In the genomic region with DNA sequence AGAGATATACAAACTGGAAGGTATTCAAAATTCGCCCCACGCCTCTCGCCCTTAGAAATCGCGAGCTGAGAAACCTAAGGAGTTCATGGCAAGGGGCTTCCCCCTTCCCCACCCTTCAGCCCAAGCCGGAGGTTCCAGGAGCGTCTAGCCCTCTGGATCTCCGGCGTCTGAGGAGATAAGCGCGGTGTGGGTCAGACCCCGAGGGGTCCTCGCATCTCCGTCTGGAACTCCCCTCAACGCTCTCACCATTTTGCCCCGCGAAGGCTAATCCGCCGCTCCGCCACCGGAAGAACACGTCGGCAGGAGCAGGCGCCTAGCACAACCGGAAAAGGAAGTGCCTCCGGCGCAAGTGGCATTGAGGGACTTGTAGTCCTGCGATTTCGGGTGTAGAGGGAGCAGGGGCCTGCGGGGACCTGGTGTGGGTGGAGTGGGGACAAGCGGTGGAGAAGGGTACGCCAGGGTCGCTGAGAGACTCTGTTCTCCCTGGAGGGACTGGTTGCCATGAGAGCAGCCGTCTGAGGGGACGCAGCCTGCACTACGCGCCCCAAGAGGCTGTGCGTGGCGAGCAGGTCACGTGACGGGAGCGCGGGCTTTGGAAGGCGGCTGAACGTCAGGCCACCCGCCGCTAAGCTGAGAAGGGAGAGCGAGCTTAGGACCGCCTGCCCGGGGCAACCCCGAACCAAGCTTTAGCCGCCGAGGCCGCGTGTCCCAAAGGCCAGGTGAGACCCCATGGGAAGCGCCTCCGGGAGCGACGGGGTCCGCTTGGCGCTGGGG, we compare ENCODE assay signal across 1 cellular context.
TF ChIP-seq lines count a peak whose summit lies in the region.

A gene with protein sequence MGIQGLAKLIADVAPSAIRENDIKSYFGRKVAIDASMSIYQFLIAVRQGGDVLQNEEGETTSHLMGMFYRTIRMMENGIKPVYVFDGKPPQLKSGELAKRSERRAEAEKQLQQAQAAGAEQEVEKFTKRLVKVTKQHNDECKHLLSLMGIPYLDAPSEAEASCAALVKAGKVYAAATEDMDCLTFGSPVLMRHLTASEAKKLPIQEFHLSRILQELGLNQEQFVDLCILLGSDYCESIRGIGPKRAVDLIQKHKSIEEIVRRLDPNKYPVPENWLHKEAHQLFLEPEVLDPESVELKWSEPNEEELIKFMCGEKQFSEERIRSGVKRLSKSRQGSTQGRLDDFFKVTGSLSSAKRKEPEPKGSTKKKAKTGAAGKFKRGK (plus strand): TSS at position 602 of the 774 bp plus-strand sequence. CDS start 2,451 bp downstream, outside the sequence.
A gene (minus strand): TSS at position 290 of the 774 bp plus-strand sequence. CDS start 41 bp downstream, at position 249.

TF ChIP-seq in HepG2, 621 proteins besides CTCF, POLR2A, EP300 and RAD21 (continued from another document and continues in another):
- TF ChIP-seq, protein P1, sequence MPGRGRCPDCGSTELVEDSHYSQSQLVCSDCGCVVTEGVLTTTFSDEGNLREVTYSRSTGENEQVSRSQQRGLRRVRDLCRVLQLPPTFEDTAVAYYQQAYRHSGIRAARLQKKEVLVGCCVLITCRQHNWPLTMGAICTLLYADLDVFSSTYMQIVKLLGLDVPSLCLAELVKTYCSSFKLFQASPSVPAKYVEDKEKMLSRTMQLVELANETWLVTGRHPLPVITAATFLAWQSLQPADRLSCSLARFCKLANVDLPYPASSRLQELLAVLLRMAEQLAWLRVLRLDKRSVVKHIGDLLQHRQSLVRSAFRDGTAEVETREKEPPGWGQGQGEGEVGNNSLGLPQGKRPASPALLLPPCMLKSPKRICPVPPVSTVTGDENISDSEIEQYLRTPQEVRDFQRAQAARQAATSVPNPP (CRISPR knock-in tag; IDR thresholded peaks at IDR 0.05) = 0 out of 2 replicates have a peak, but pooled peaks have one; percentile 43
- no peak for TF ChIP-seq JARID2 (CRISPR knock-in tag; IDR thresholded peaks at IDR 0.05; ENCODE audit: insufficient replicate concordance)
- no peak for TF ChIP-seq NFYC (CRISPR knock-in tag; IDR thresholded peaks at IDR 0.05)
- TF ChIP-seq MAF1 (CRISPR knock-in tag; IDR thresholded peaks at IDR 0.05; ENCODE audit: borderline replicate concordance) = 0 out of 2 replicates have a peak, but pooled peaks have one; percentile 27
- TF ChIP-seq ZNF549 (CRISPR knock-in tag; IDR thresholded peaks at IDR 0.05) = no peak
- peak; percentile 30; the same call in 1 of the 2 replicates for TF ChIP-seq TOE1 (CRISPR knock-in tag; IDR thresholded peaks at IDR 0.05)
- TF ChIP-seq NFATC3 (CRISPR knock-in tag; IDR thresholded peaks at IDR 0.05) = peak; percentile 28; the same call in 1 of the 2 replicates
- TF ChIP-seq HNF4G (IDR thresholded peaks at IDR 0.05; ENCODE audit: borderline replicate concordance, low read depth, low read length) = no peak
- no peak for TF ChIP-seq HNF4G (CRISPR knock-in tag; IDR thresholded peaks at IDR 0.05; ENCODE audit: borderline replicate concordance, low read depth)
- TF ChIP-seq, protein P2, sequence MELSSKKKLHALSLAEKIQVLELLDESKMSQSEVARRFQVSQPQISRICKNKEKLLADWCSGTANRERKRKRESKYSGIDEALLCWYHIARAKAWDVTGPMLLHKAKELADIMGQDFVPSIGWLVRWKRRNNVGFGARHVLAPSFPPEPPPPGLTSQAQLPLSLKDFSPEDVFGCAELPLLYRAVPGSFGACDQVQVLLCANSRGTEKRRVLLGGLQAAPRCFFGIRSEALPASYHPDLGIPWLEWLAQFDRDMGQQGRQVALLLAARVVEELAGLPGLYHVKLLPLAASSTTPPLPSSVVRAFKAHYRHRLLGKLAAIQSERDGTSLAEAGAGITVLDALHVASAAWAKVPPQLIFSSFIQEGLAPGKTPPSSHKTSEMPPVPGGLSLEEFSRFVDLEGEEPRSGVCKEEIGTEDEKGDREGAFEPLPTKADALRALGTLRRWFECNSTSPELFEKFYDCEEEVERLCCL (CRISPR knock-in tag; IDR thresholded peaks at IDR 0.05; ENCODE audit: borderline replicate concordance) = no peak; the same call in 1 of the 2 replicates
- no peak; the same call in 1 of the 2 replicates for TF ChIP-seq ZNF616 (CRISPR knock-in tag; IDR thresholded peaks at IDR 0.05; ENCODE audit: low read depth)
- TF ChIP-seq ZIK1 (CRISPR knock-in tag; IDR thresholded peaks at IDR 0.05; ENCODE audit: borderline replicate concordance, low read depth) = peak; percentile 43; the same call in 1 of the 2 replicates
- TF ChIP-seq, protein P3, sequence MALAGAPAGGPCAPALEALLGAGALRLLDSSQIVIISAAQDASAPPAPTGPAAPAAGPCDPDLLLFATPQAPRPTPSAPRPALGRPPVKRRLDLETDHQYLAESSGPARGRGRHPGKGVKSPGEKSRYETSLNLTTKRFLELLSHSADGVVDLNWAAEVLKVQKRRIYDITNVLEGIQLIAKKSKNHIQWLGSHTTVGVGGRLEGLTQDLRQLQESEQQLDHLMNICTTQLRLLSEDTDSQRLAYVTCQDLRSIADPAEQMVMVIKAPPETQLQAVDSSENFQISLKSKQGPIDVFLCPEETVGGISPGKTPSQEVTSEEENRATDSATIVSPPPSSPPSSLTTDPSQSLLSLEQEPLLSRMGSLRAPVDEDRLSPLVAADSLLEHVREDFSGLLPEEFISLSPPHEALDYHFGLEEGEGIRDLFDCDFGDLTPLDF (CRISPR knock-in tag; IDR thresholded peaks at IDR 0.05) = peak; percentile 100
- 0 out of 2 replicates have a peak, but pooled peaks have one; percentile 46 for TF ChIP-seq RXRA (CRISPR knock-in tag; IDR thresholded peaks at IDR 0.05)
- TF ChIP-seq, protein P4, sequence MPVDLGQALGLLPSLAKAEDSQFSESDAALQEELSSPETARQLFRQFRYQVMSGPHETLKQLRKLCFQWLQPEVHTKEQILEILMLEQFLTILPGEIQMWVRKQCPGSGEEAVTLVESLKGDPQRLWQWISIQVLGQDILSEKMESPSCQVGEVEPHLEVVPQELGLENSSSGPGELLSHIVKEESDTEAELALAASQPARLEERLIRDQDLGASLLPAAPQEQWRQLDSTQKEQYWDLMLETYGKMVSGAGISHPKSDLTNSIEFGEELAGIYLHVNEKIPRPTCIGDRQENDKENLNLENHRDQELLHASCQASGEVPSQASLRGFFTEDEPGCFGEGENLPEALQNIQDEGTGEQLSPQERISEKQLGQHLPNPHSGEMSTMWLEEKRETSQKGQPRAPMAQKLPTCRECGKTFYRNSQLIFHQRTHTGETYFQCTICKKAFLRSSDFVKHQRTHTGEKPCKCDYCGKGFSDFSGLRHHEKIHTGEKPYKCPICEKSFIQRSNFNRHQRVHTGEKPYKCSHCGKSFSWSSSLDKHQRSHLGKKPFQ (CRISPR knock-in tag; IDR thresholded peaks at IDR 0.05; ENCODE audit: insufficient replicate concordance) = peak; percentile 65
- peak; percentile 82 for TF ChIP-seq ZFX (CRISPR knock-in tag; IDR thresholded peaks at IDR 0.05; ENCODE audit: low read depth)
- TF ChIP-seq ZMYM4 (CRISPR knock-in tag; IDR thresholded peaks at IDR 0.05) = 0 out of 2 replicates have a peak, but pooled peaks have one; percentile 32
- TF ChIP-seq ZFP36L1 (CRISPR knock-in tag; IDR thresholded peaks at IDR 0.05) = peak; percentile 68; the same call in 1 of the 2 replicates
- TF ChIP-seq ZNF773 (CRISPR knock-in tag; IDR thresholded peaks at IDR 0.05; ENCODE audit: borderline replicate concordance) = 0 out of 2 replicates have a peak, but pooled peaks have one; percentile 67
- TF ChIP-seq ZNF761 (CRISPR knock-in tag; conservative IDR thresholded peaks at IDR 0.05) = peak; percentile 91
- TF ChIP-seq MTF1 (CRISPR knock-in tag; IDR thresholded peaks at IDR 0.05) = 0 out of 2 replicates have a peak, but pooled peaks have one; percentile 12
- peak; percentile 91 for TF ChIP-seq SPEN (CRISPR knock-in tag; IDR thresholded peaks at IDR 0.05; ENCODE audit: low read depth)
- TF ChIP-seq, protein P5, sequence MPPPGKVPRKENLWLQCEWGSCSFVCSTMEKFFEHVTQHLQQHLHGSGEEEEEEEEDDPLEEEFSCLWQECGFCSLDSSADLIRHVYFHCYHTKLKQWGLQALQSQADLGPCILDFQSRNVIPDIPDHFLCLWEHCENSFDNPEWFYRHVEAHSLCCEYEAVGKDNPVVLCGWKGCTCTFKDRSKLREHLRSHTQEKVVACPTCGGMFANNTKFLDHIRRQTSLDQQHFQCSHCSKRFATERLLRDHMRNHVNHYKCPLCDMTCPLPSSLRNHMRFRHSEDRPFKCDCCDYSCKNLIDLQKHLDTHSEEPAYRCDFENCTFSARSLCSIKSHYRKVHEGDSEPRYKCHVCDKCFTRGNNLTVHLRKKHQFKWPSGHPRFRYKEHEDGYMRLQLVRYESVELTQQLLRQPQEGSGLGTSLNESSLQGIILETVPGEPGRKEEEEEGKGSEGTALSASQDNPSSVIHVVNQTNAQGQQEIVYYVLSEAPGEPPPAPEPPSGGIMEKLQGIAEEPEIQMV (CRISPR knock-in tag; IDR thresholded peaks at IDR 0.05; ENCODE audit: low read depth) = peak; percentile 39
- TF ChIP-seq, protein P6, sequence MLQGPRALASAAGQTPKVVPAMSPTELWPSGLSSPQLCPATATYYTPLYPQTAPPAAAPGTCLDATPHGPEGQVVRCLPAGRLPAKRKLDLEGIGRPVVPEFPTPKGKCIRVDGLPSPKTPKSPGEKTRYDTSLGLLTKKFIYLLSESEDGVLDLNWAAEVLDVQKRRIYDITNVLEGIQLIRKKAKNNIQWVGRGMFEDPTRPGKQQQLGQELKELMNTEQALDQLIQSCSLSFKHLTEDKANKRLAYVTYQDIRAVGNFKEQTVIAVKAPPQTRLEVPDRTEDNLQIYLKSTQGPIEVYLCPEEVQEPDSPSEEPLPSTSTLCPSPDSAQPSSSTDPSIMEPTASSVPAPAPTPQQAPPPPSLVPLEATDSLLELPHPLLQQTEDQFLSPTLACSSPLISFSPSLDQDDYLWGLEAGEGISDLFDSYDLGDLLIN (CRISPR knock-in tag; IDR thresholded peaks at IDR 0.05; ENCODE audit: borderline replicate concordance) = peak; percentile 98
- TF ChIP-seq ZNF160 (CRISPR knock-in tag; IDR thresholded peaks at IDR 0.05) = 0 out of 2 replicates have a peak, but pooled peaks have one; percentile 61
- TF ChIP-seq, protein P7, sequence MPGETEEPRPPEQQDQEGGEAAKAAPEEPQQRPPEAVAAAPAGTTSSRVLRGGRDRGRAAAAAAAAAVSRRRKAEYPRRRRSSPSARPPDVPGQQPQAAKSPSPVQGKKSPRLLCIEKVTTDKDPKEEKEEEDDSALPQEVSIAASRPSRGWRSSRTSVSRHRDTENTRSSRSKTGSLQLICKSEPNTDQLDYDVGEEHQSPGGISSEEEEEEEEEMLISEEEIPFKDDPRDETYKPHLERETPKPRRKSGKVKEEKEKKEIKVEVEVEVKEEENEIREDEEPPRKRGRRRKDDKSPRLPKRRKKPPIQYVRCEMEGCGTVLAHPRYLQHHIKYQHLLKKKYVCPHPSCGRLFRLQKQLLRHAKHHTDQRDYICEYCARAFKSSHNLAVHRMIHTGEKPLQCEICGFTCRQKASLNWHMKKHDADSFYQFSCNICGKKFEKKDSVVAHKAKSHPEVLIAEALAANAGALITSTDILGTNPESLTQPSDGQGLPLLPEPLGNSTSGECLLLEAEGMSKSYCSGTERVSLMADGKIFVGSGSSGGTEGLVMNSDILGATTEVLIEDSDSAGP (CRISPR knock-in tag; IDR thresholded peaks at IDR 0.05; ENCODE audit: borderline replicate concordance) = peak; percentile 85; the same call in 1 of the 2 replicates
- TF ChIP-seq IKZF4 (CRISPR knock-in tag; IDR thresholded peaks at IDR 0.05; ENCODE audit: borderline replicate concordance, low read depth, not compliant biosample characterization) = peak; percentile 60
- TF ChIP-seq POGZ (CRISPR knock-in tag; IDR thresholded peaks at IDR 0.05) = peak; percentile 72; the same call in 1 of the 2 replicates
- TF ChIP-seq SP5 (CRISPR knock-in tag; IDR thresholded peaks at IDR 0.05; ENCODE audit: borderline replicate concordance, low read depth) = no peak
- TF ChIP-seq PHF21A (CRISPR knock-in tag; IDR thresholded peaks at IDR 0.05) = 0 out of 2 replicates have a peak, but pooled peaks have one; percentile 2
- peak; percentile 87; the same call in 1 of the 2 replicates for TF ChIP-seq ZNF577 (CRISPR knock-in tag; IDR thresholded peaks at IDR 0.05; ENCODE audit: borderline replicate concordance, low read depth)
- TF ChIP-seq KDM3A (CRISPR knock-in tag; IDR thresholded peaks at IDR 0.05; ENCODE audit: low read depth) = 0 out of 2 replicates have a peak, but pooled peaks have one; percentile 14
- TF ChIP-seq PAWR (CRISPR knock-in tag; IDR thresholded peaks at IDR 0.05; ENCODE audit: borderline replicate concordance) = no peak
- TF ChIP-seq MEIS2 (CRISPR knock-in tag; IDR thresholded peaks at IDR 0.05) = peak; percentile 43; the same call in 1 of the 2 replicates
- 0 out of 2 replicates have a peak, but pooled peaks have one; percentile 77 for TF ChIP-seq RFXANK (CRISPR knock-in tag; IDR thresholded peaks at IDR 0.05)
- TF ChIP-seq ISX (CRISPR knock-in tag; conservative IDR thresholded peaks at IDR 0.05) = peak; percentile 42; the same call in 1 of the 2 replicates
- peak; percentile 92; the same call in 1 of the 2 replicates for TF ChIP-seq ATF7-NPFF (CRISPR knock-in tag; IDR thresholded peaks at IDR 0.05; ENCODE audit: low read depth)
- TF ChIP-seq, protein P8, sequence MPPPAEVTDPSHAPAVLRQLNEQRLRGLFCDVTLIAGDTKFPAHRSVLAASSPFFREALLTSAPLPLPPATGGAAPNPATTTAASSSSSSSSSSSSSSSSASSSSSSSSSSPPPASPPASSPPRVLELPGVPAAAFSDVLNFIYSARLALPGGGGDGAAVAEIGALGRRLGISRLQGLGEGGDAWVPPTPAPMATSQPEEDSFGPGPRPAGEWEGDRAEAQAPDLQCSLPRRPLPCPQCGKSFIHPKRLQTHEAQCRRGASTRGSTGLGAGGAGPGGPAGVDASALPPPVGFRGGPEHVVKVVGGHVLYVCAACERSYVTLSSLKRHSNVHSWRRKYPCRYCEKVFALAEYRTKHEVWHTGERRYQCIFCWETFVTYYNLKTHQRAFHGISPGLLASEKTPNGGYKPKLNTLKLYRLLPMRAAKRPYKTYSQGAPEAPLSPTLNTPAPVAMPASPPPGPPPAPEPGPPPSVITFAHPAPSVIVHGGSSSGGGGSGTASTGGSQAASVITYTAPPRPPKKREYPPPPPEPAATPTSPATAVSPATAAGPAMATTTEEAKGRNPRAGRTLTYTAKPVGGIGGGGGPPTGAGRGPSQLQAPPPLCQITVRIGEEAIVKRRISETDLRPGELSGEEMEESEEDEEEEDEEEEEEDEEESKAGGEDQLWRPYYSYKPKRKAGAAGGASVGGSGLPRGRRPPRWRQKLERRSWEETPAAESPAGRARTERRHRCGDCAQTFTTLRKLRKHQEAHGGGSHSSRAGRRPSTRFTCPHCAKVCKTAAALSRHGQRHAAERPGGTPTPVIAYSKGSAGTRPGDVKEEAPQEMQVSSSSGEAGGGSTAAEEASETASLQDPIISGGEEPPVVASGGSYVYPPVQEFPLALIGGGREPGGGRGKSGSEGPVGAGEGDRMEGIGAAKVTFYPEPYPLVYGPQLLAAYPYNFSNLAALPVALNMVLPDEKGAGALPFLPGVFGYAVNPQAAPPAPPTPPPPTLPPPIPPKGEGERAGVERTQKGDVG (CRISPR knock-in tag; IDR thresholded peaks at IDR 0.05; ENCODE audit: borderline replicate concordance) = 0 out of 2 replicates have a peak, but pooled peaks have one; percentile 31
- peak; percentile 83 for TF ChIP-seq ZNF709 (CRISPR knock-in tag; IDR thresholded peaks at IDR 0.05)
- TF ChIP-seq TARDBP (CRISPR knock-in tag; IDR thresholded peaks at IDR 0.05) = peak; percentile 84; the same call in 1 of the 2 replicates
- no peak for TF ChIP-seq NR1H2 (CRISPR knock-in tag; IDR thresholded peaks at IDR 0.05; ENCODE audit: borderline replicate concordance, low read depth)
- no peak; the same call in 1 of the 2 replicates for TF ChIP-seq ZNF33B (CRISPR knock-in tag; IDR thresholded peaks at IDR 0.05)
- peak; percentile 75 for TF ChIP-seq KMT2B (CRISPR knock-in tag; IDR thresholded peaks at IDR 0.05)
